In the genomic region with DNA sequence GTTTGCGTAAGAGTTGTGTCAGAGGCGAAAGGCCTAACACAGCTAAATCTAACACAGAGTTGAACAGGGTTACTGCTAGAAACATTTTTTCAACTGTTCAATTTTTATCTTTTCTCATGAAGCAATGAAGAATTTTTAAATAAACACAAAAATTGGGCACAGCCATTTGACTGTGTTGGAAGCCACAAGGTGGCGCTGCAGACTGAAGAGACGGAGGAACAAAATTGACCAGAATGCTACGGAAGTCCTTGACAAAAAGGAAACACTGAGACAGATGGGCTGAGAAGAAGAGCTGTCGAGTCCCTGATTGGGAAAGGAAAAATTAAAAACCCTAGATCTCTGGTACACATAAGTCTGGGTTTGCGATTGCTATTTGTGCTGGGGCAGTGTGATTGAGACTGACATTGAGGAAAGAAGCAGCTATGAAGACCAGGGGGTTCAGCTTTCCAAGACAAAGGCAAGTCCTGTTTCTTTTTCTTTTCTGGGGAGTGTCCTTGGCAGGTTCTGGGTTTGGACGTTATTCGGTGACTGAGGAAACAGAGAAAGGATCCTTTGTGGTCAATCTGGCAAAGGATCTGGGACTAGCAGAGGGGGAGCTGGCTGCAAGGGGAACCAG, we compare ENCODE assay signal across 8 cellular contexts. TPM values are rescaled to one million over a fixed set of nuclear protein-coding genes. Genes with fewer than 3 reads are reported as not detected.
A peak's percentile ranks its signal among the peaks of the same experiment; 100 is the strongest.
DNase-seq lines count a peak whose midpoint lies in the region; ATAC-seq, FAIRE-seq and TF ChIP-seq lines count a peak whose summit lies in the region.

A gene (plus strand): TSS at position 265 of the 616 bp plus-strand sequence. CDS start 158 bp downstream, at position 423.

- H3K9me3 Mint-ChIP-seq in activated naive CD8-positive, alpha-beta T cell treated with anti-CD3 and anti-CD28 coated beads, Interleukin-2, amount 50 U/mL, for 24 hours = peaks cover 44% of the 10 kb centered on the region

- TF ChIP-seq EP300 in HepG2 (IDR thresholded peaks at IDR 0.05; ENCODE audit: low read depth in 2 of 2, low read length in 2 of 2) = no peak
- no peak for TF ChIP-seq EP300 in HepG2 (CRISPR knock-in tag; IDR thresholded peaks at IDR 0.05; ENCODE audit: borderline replicate concordance)

- no peak within 1 kb of the TSS for H3K9ac ChIP-seq in HepG2 (ENCODE audit: insufficient read depth, low read depth, low read length)

- H3K27me3 Mint-ChIP-seq in activated naive CD8-positive, alpha-beta T cell treated with anti-CD3 and anti-CD28 coated beads, Interleukin-2, amount 50 U/mL, for 24 hours = peaks cover 55% of the 10 kb centered on the region

- peak within 1 kb of the TSS; percentile 70 for H2AFZ ChIP-seq in HepG2 (ENCODE audit: low read length)

- peak within 1 kb of the TSS; percentile 30 for H3K4me3 Mint-ChIP-seq in activated naive CD8-positive, alpha-beta T cell treated with anti-CD3 and anti-CD28 coated beads, Interleukin-2, amount 50 U/mL, for 24 hours

- CTCF ChIA-PET in HepG2 (lab: Yijun Ruan, JAX; ENCODE audit: low intra/inter-chr PET ratio, low total read pairs) = interaction anchor here (1.1 kb wide), 2 partner anchors 10 to 103 kb away, joined by 3 read pairs; a partner anchor contains a TSS

- FAIRE-seq in HepG2 (lab: Jason Lieb, UNC) (peak; percentile 40), GM12891 (lab: Jason Lieb, UNC) (no peak)

- H3K27ac ChIP-seq in HepG2 (ENCODE audit: extremely low read length, insufficient read depth, low read length) (no peak within 1 kb of the TSS), right lobe of liver (no peak within 1 kb of the TSS), muscle layer of duodenum (ENCODE audit: low read length) (no peak within 1 kb of the TSS)

- no peaks in the 10 kb centered on the region for H3K79me2 ChIP-seq in HepG2 (ENCODE audit: insufficient read depth, low read length)

- H3K4me1 ChIP-seq in HepG2 (ENCODE audit: insufficient read depth, low read length) (no peaks in the 10 kb centered on the region; the same call in 1 of the 2 replicates), right lobe of liver (no peaks in the 10 kb centered on the region), muscle layer of duodenum (ENCODE audit: control insufficient read depth in 1 of 2, insufficient read depth in 2 of 2, low read length in 2 of 2) (no peaks in the 10 kb centered on the region)

- TF ChIP-seq CTCF in HepG2 (CRISPR knock-in tag; IDR thresholded peaks at IDR 0.05) (peak; percentile 57), right lobe of liver (IDR thresholded peaks at IDR 0.05) (peak in 2 of 4 donors; percentile 15 to 17)

- H3K27me3 ChIP-seq in HepG2 (ENCODE audit: control insufficient read depth in 1 of 2, insufficient read depth in 2 of 2, low read length in 2 of 2) (no peaks in the 10 kb centered on the region), right lobe of liver (no peaks in the 10 kb centered on the region), muscle layer of duodenum (ENCODE audit: low read depth, low read length) (no peaks in the 10 kb centered on the region)

- H4K20me1 ChIP-seq in HepG2 (ENCODE audit: insufficient read depth, low read length) = no peaks in the 10 kb centered on the region

- peaks cover 19% of the 10 kb centered on the region for H3K36me3 Mint-ChIP-seq in activated naive CD8-positive, alpha-beta T cell treated with anti-CD3 and anti-CD28 coated beads, Interleukin-2, amount 50 U/mL, for 24 hours (ENCODE audit: low read depth)

- no peak within 1 kb of the TSS for H3K27ac Mint-ChIP-seq in activated naive CD8-positive, alpha-beta T cell treated with anti-CD3 and anti-CD28 coated beads, Interleukin-2, amount 50 U/mL, for 24 hours

- TF ChIP-seq RAD21 in HepG2 (CRISPR knock-in tag; IDR thresholded peaks at IDR 0.05) = no peak

- peaks cover 4% of the 10 kb centered on the region for H3K4me1 Mint-ChIP-seq in activated naive CD8-positive, alpha-beta T cell treated with anti-CD3 and anti-CD28 coated beads, Interleukin-2, amount 50 U/mL, for 24 hours

- DNase-seq in HepG2 (ENCODE audit: low spot score) = peak; percentile 17
- no peak for DNase-seq in right lobe of liver
- DNase-seq in NCI-H2107 (lab: John Stamatoyannopoulos, UW) = peak; percentile 12
- DNase-seq in activated naive CD8-positive, alpha-beta T cell treated with anti-CD3 and anti-CD28 coated beads, Interleukin-2, amount 50 U/mL, for 24 hours = peak; percentile 20
- DNase-seq in GM12891 (ENCODE audit: insufficient read length, low spot score) = no peak

- peak; percentile 56; the same call in 2 of the 3 replicates for ATAC-seq in HepG2
- ATAC-seq in right lobe of liver = no peak
- ATAC-seq in activated naive CD8-positive, alpha-beta T cell treated with anti-CD3 and anti-CD28 coated beads, Interleukin-2, amount 50 U/mL, for 24 hours = no peak
- ATAC-seq in HG02588 (IDR thresholded peaks at IDR 0.05; ENCODE audit: unreplicated experiment) = no peak
- ATAC-seq in HG03139 (IDR thresholded peaks at IDR 0.05; ENCODE audit: unreplicated experiment) = no peak

- no peaks in the 10 kb centered on the region for H3K36me3 ChIP-seq in HepG2 (replicated peaks in 1 of 2; ENCODE audit: control insufficient read depth in 1 of 2, insufficient read depth in 2 of 2, low read length in 2 of 2)
- no peaks in the 10 kb centered on the region for H3K36me3 ChIP-seq in right lobe of liver
- H3K36me3 ChIP-seq in muscle layer of duodenum (ENCODE audit: control insufficient read depth in 1 of 2, insufficient read depth in 2 of 2, low read length in 2 of 2) = no peaks in the 10 kb centered on the region

- in situ Hi-C loops in HepG2 (cut with HindIII; ENCODE audit: extremely low pct_ligation_motif_present, low pct_unique_long_range_greater_than_20kb) = no loop called here

- H3K4me3 ChIP-seq in HepG2 (replicated peaks in 1 of 3; ENCODE audit: insufficient read depth in 1 of 3, low read depth in 2 of 3, low read length in 3 of 3) = peak within 1 kb of the TSS in 1 of 3 experiments; percentile 4; a peak in 1 of 6 replicates
- no peak within 1 kb of the TSS for H3K4me3 ChIP-seq in right lobe of liver
- peak within 1 kb of the TSS; percentile 40 to 52 for H3K4me3 ChIP-seq in muscle layer of duodenum (ENCODE audit: low read depth in 1 of 2, low read length in 2 of 2)

- H3K9me3 ChIP-seq in HepG2 (ENCODE audit: low read length) (no peaks in the 10 kb centered on the region), right lobe of liver (no peaks in the 10 kb centered on the region), muscle layer of duodenum (ENCODE audit: control insufficient read depth in 1 of 2, low read length in 2 of 2) (peaks cover 22 to 66% of the 10 kb centered on the region in 2 donors)

- no peak for TF ChIP-seq POLR2A in HepG2 (IDR thresholded peaks at IDR 0.05; ENCODE audit: insufficient read depth in 1 of 2, low read depth in 2 of 2, low read length in 2 of 2)
- no peak for TF ChIP-seq POLR2A in right lobe of liver (IDR thresholded peaks at IDR 0.05)
- TF ChIP-seq POLR2A in GM12891 (IDR thresholded peaks at IDR 0.05; ENCODE audit: low read depth, low read length) = no peak

- BruUV-seq in HepG2 (replicated peaks; lab: Mats Ljungman, UMichigan) = no TSS peak

- 28% methylated on average over 9 of the region's 9 CpGs for WGBS in HepG2 (ENCODE audit: low lambda C conversion rate)
- WGBS in right lobe of liver (ENCODE audit: insufficient coverage, low coverage, low lambda C conversion rate, missing lambda C conversion rate) = 19% methylated on average over 7 of the region's 9 CpGs

- POLR2A ChIA-PET in HepG2 (lab: Yijun Ruan, JAX) = no interaction called here

- intact Hi-C loops in HepG2 (cut with micrococcal nuclease; ENCODE audit: unreplicated experiment) = no loop called here
- intact Hi-C loops in right lobe of liver (cut with DNase I) = no loop called here

- peak within 1 kb of the TSS; percentile 54 for H3K4me2 ChIP-seq in HepG2 (ENCODE audit: low read depth, low read length)

TF ChIP-seq in HepG2, 621 proteins besides CTCF, POLR2A, EP300 and RAD21 (continues in another document):
- TF ChIP-seq FIP1L1 (IDR thresholded peaks at IDR 0.05; ENCODE audit: borderline replicate concordance, insufficient read depth, low read depth, low read length) (no peak), NR2F2 (IDR thresholded peaks at IDR 0.05; ENCODE audit: borderline replicate concordance, low read depth) (no peak), NFKBIZ (CRISPR knock-in tag; IDR thresholded peaks at IDR 0.05) (no peak), ZNF326 (CRISPR knock-in tag; IDR thresholded peaks at IDR 0.05; ENCODE audit: borderline replicate concordance) (no peak)

TF ChIP-seq in GM12891, 5 proteins besides CTCF, POLR2A, EP300 and RAD21:
- no peak for TF ChIP-seq PAX5 (IDR thresholded peaks at IDR 0.05; ENCODE audit: insufficient read depth, low read length, severe bottlenecking)
- TF ChIP-seq TAF1 (IDR thresholded peaks at IDR 0.05; ENCODE audit: low read depth, low read length) = no peak
- TF ChIP-seq SPI1 (IDR thresholded peaks at IDR 0.05; ENCODE audit: low read depth, low read length) = no peak
- TF ChIP-seq POLR2AphosphoS5 (IDR thresholded peaks at IDR 0.05; ENCODE audit: low read depth, low read length) = no peak
- no peak for TF ChIP-seq POU2F2 (IDR thresholded peaks at IDR 0.05; ENCODE audit: low read depth, low read length)

RNA-seq across cellular contexts. Expression of the gene that starts here (rescaled TPM):
- total RNA-seq in HepG2 (2016; rRNA removed; fragmentation: Illumina TruSeq; extraction: Trizol) (0.18 TPM in 1 of 2 replicates, not detected in the other), right lobe of liver (under 1 TPM in 5 of 6 experiments, not detected in 1; 0.07 to 0.51 (median 0.21) TPM)
- total RNA-seq in HepG2 (2016; cell fraction: cytosol; rRNA removed; fragmentation: Illumina TruSeq; extraction: Trizol; ENCODE audit: low read depth) = not detected in 2 replicates
- total RNA-seq in HepG2 (2016; cell fraction: insoluble cytoplasmic fraction; rRNA removed; fragmentation: Illumina TruSeq; extraction: Trizol) = 0.04 and 0.35 TPM in 2 replicates
- total RNA-seq in HepG2 (2016; cell fraction: membrane; rRNA removed; fragmentation: Illumina TruSeq; extraction: Trizol) = 0.28 TPM in 1 of 2 replicates, not detected in the other
- total RNA-seq in HepG2 (2016; cell fraction: nucleus; rRNA removed; fragmentation: Illumina TruSeq; extraction: Trizol) = 0.71 and 1.2 TPM in 2 replicates
- 0.17 and 0.33 TPM in 2 replicates for polyA plus RNA-seq in HepG2 (2011; rRNA removed)
- polyA plus RNA-seq in HepG2 (2011; cell fraction: cytosol; rRNA removed) = 0.12 and 0.20 TPM in 2 replicates
- polyA plus RNA-seq in HepG2 (2011; cell fraction: nucleus; rRNA removed) = 0.32 and 0.64 TPM in 2 replicates
- polyA plus RNA-seq in HepG2 (2012) = 0.24 and 0.58 TPM in 2 replicates
- not detected in 2 replicates for polyA plus RNA-seq in HepG2 (2016; cell fraction: cytosol; fragmentation: Illumina TruSeq; extraction: Trizol; ENCODE audit: low read depth)
- 0.20 TPM in 1 of 2 replicates, not detected in the other for polyA plus RNA-seq in HepG2 (2016; cell fraction: insoluble cytoplasmic fraction; fragmentation: Illumina TruSeq; extraction: Trizol; ENCODE audit: low read depth)
- not detected in 2 replicates for polyA plus RNA-seq in HepG2 (2016; cell fraction: membrane; fragmentation: Illumina TruSeq; extraction: Trizol; ENCODE audit: low read depth)
- 0.30 and 0.95 TPM in 2 replicates for polyA plus RNA-seq in HepG2 (2016; cell fraction: nucleus; fragmentation: Illumina TruSeq; extraction: Trizol; ENCODE audit: insufficient read depth, low read depth)
- 0.42 TPM in 1 of 2 replicates, not detected in the other for polyA minus RNA-seq in HepG2 (2011; rRNA and poly(A)+ RNA removed; ENCODE audit: low replicate concordance)
- 0.53 TPM in 1 of 2 replicates, not detected in the other for polyA minus RNA-seq in HepG2 (2011; cell fraction: cytosol; rRNA and poly(A)+ RNA removed)
- polyA minus RNA-seq in HepG2 (2011; cell fraction: nucleus; rRNA and poly(A)+ RNA removed) = 0.13 and 0.37 TPM in 2 replicates
- 0.05 TPM for polyA plus RNA-seq in GM12891 (2012; ENCODE audit: low read depth, missing spikeins)

Comparison
In these comparisons a context has a peak if more than half of its experiments do, and no peak if none do; other contexts are left out.
1. DNase-seq: peak in HepG2 (single experiment), NCI-H2107 (single experiment) and activated naive CD8-positive, alpha-beta T cell treated with anti-CD3 and anti-CD28 coated beads, Interleukin-2, amount 50 U/mL, for 24 hours (single experiment); none in right lobe of liver (0 of 3) and GM12891 (single experiment).
2. H3K4me3 ChIP-seq: peak in muscle layer of duodenum (2 of 2); none in right lobe of liver (0 of 3).